ENCODE assay signal across 15 cellular contexts in genomic region chr19:39054091-39054470, GRCh38. TPM values are rescaled to one million over a fixed set of nuclear protein-coding genes. Genes with fewer than 3 reads are reported as not detected.
DNase-seq lines count a peak whose midpoint lies in the region; ATAC-seq and TF ChIP-seq lines count a peak whose summit lies in the region.
"Had no signal": no experiment of that assay in that cellular context is flagged by ENCODE, and none has a peak within 500 bp of the region (broad histone marks: within the 10 kb centered on the region; RNA-seq: fewer than 3 reads in every experiment).

No MANE protein-coding gene starts in this region.

- ATAC-seq in GM19463 (IDR thresholded peaks at IDR 0.05; ENCODE audit: unreplicated experiment) (no peak), GM21723 (IDR thresholded peaks at IDR 0.05; ENCODE audit: unreplicated experiment) (no peak)

- H3K27me3 ChIP-seq in Caco-2 (replicated peaks; ENCODE audit: control insufficient read depth, insufficient read depth, low read length) (no peaks in the 10 kb centered on the region), layer of hippocampus (ENCODE audit: control insufficient read depth, insufficient read depth, low read length) (no peaks in the 10 kb centered on the region)

- peak overlapping the region; percentile 46 for H3K27ac Mint-ChIP-seq in Caco-2 (ENCODE audit: unreplicated experiment)
- peak overlapping the region; percentile 56 for H3K27ac Mint-ChIP-seq in type B pancreatic cell
- H3K27ac Mint-ChIP-seq: B cell; CD4-positive, alpha-beta T cell had no signal

- TF ChIP-seq CTCF in Caco-2 (IDR thresholded peaks at IDR 0.05; ENCODE audit: insufficient read depth in 1 of 2, low read depth in 1 of 2, low read length in 1 of 2, severe bottlenecking in 1 of 2, unreplicated experiment in 1 of 2) (no peak), type B pancreatic cell (conservative IDR thresholded peaks at IDR 0.05) (no peak)

- H3K4me3 ChIP-seq in Caco-2 (ENCODE audit: low read depth, low read length): no peak overlapping the region

- BruUV-seq in Caco-2 (replicated peaks; lab: Mats Ljungman, UMichigan): no TSS peak

- H3K4me1 ChIP-seq in Caco-2: peaks cover 15% of the 10 kb centered on the region

- CTCF ChIA-PET in Caco-2 (lab: Charles Lee): no interaction called here

- POLR2A ChIA-PET in Caco-2 (lab: Charles Lee): no interaction called here

- peaks cover 2% of the 10 kb centered on the region; the same call in 1 of the 2 replicates for H3K36me3 ChIP-seq in Caco-2 (ENCODE audit: control insufficient read depth, insufficient read depth, low read length)

- H3K4me1 Mint-ChIP-seq in Caco-2 (ENCODE audit: low read depth, unreplicated experiment) (peaks cover 16% of the 10 kb centered on the region), type B pancreatic cell (ENCODE audit: unreplicated experiment) (no peaks in the 10 kb centered on the region)
- H3K4me1 Mint-ChIP-seq: B cell had no signal

- H3K4me3 Mint-ChIP-seq in Caco-2 (ENCODE audit: unreplicated experiment) (no peak overlapping the region), type B pancreatic cell (no peak overlapping the region)
- H3K4me3 Mint-ChIP-seq: B cell; CD4-positive, alpha-beta T cell had no signal

- H3K27me3 Mint-ChIP-seq in Caco-2 (ENCODE audit: insufficient read depth, unreplicated experiment) (no peaks in the 10 kb centered on the region), type B pancreatic cell (no peaks in the 10 kb centered on the region)
- H3K27me3 Mint-ChIP-seq: B cell had no signal

- intact Hi-C loops in Caco-2 (cut with micrococcal nuclease; ENCODE audit: unreplicated experiment): no loop called here

- H3K27ac ChIP-seq in caudate nucleus (ENCODE audit: low read depth, low read length) (peak overlapping the region; percentile 98), layer of hippocampus (ENCODE audit: low read depth, low read length) (peak overlapping the region; percentile 98)
- H3K27ac ChIP-seq: HL-60 had no signal

- peaks cover 15% of the 10 kb centered on the region for H3K9me3 Mint-ChIP-seq in Caco-2 (ENCODE audit: unreplicated experiment)
- no peaks in the 10 kb centered on the region for H3K9me3 Mint-ChIP-seq in type B pancreatic cell
- H3K9me3 Mint-ChIP-seq: CD4-positive, alpha-beta T cell had no signal

- H3K36me3 Mint-ChIP-seq in Caco-2 (ENCODE audit: insufficient read depth, unreplicated experiment) (no peaks in the 10 kb centered on the region), type B pancreatic cell (no peaks in the 10 kb centered on the region)

- DNase-seq in Caco-2 (no peak), caudate nucleus (lab: John Stamatoyannopoulos, UW) (no peak), type B pancreatic cell (ENCODE audit: extremely low spot score, unreplicated experiment) (no peak), NCI-H1694 treated with DMSO at 0.1 percent for 48 hours (lab: John Stamatoyannopoulos, UW) (no peak)
- DNase-seq: CD4-positive, alpha-beta T cell; GF-D8; HCEC 1CT; IMR-90; KBM-7 had no signal

- 0 out of 2 replicates have a peak, but pooled peaks cover 9% of the 10 kb centered on the region for H3K9me3 ChIP-seq in Caco-2

RNA-seq across cellular contexts. Expression of gene FBXO27, which starts 21.7 kb away (rescaled TPM):
- total RNA-seq in Caco-2 (2022) (3.4 and 3.8 TPM in 2 replicates), type B pancreatic cell (ENCODE audit: low replicate concordance) (8.2 and 10.1 TPM in 2 replicates)

RNA-seq across cellular contexts. Expression of gene ACP7, which starts 30.1 kb away (rescaled TPM):
- total RNA-seq in Caco-2 (2022) (0.45 and 0.46 TPM in 2 replicates), type B pancreatic cell (ENCODE audit: low replicate concordance) (0.29 and 0.31 TPM in 2 replicates)
- total RNA-seq: B cell; CD4-positive, alpha-beta T cell; H4; IMR-90 had no signal
